ENCODE assay signal across 25 cellular contexts in genomic region chr13:111383591-111384440, GRCh38.
DNase-seq lines count a peak whose midpoint lies in the region; ATAC-seq lines count a peak whose summit lies in the region.
"Had no signal": no experiment of that assay in that cellular context is flagged by ENCODE, and none has a peak within 500 bp of the region (broad histone marks: within the 10 kb centered on the region; RNA-seq: fewer than 3 reads in every experiment).

No MANE protein-coding gene starts in this region.

- peaks cover 8% of the 10 kb centered on the region for H3K4me1 ChIP-seq in thymus (ENCODE audit: control insufficient read depth, insufficient read depth, low read length)
- H3K4me1 ChIP-seq: testis had no signal

- POLR2A ChIA-PET in T-cell (lab: Charles Lee) = no interaction called here

- no peaks in the 10 kb centered on the region for H3K27me3 ChIP-seq in thymus (ENCODE audit: control insufficient read depth, insufficient read depth)
- H3K27me3 ChIP-seq: testis had no signal

- H3K4me3 Mint-ChIP-seq in activated naive CD4-positive, alpha-beta T cell treated with anti-CD3 and anti-CD28 coated beads for 36 hours = no peak overlapping the region
- H3K4me3 Mint-ChIP-seq in T-cell = peak overlapping the region in 1 of 3 donors; percentile 74
- H3K4me3 Mint-ChIP-seq: stimulated activated memory B cell treated with anti-CD40 and anti-IgM and Interleukin-4, amounts not matched to agents 10 μg/mL and 1 μg/mL and 100 μg/mL, for 72 hours had no signal

- no peaks in the 10 kb centered on the region for H3K36me3 ChIP-seq in thymus (ENCODE audit: control insufficient read depth, insufficient read depth)

- peak; percentile 23 for DNase-seq in activated naive CD4-positive, alpha-beta T cell treated with anti-CD3 and anti-CD28 coated beads for 36 hours
- no peak for DNase-seq in activated naive CD4-positive, alpha-beta T cell treated with Interleukin-2 at 50 U/mL for 16 hours
- DNase-seq in T-cell (peak in 11 of 34 experiments; percentile 7 to 26 (median 13)), islet precursor cell (peak; percentile 42), NCI-H2107 treated with DMSO at 0.1 percent for 48 hours (lab: John Stamatoyannopoulos, UW; ENCODE audit: unreplicated experiment) (no peak), pons (ENCODE audit: low spot score) (no peak)
- DNase-seq: activated CD4-positive, alpha-beta T cell treated with anti-CD3 and anti-CD28 coated beads, Interleukin-2, amount 50 U/mL, for 4 hours; activated T-cell treated with anti-CD3 and anti-CD28 coated beads, Interleukin-2, amount 50 U/mL, for 4 hours; C1 segment of cervical spinal cord; cerebellar nuclear complex; EL; IMR-90; left cardiac atrium; mesenchymal stem cell; NCI-H1092 treated with DMSO at 0.1 percent for 48 hours; NCI-H345; NCI-H82; stimulated activated CD4-positive, alpha-beta T cell treated with anti-CD3 and anti-CD28 coated beads, Interleukin-4, amount 100 ng/mL, for 1 hour; testis had no signal

- no peaks in the 10 kb centered on the region for H3K36me3 Mint-ChIP-seq in activated naive CD4-positive, alpha-beta T cell treated with anti-CD3 and anti-CD28 coated beads for 36 hours (ENCODE audit: low read depth)
- H3K36me3 Mint-ChIP-seq in T-cell = no peaks in the 10 kb centered on the region
- H3K36me3 Mint-ChIP-seq: stimulated activated memory B cell treated with anti-CD40 and anti-IgM and Interleukin-4, amounts not matched to agents 10 μg/mL and 1 μg/mL and 100 μg/mL, for 72 hours had no signal

- H3K27me3 Mint-ChIP-seq in activated naive CD4-positive, alpha-beta T cell treated with anti-CD3 and anti-CD28 coated beads for 36 hours (ENCODE audit: low read depth) = no peaks in the 10 kb centered on the region
- peaks cover 0 to 7% of the 10 kb centered on the region in 2 donors for H3K27me3 Mint-ChIP-seq in T-cell

- peak overlapping the region; percentile 37 for H3K27ac Mint-ChIP-seq in activated naive CD4-positive, alpha-beta T cell treated with anti-CD3 and anti-CD28 coated beads for 36 hours
- H3K27ac Mint-ChIP-seq in T-cell = peak overlapping the region; percentile 78 to 91
- H3K27ac Mint-ChIP-seq: stimulated activated memory B cell treated with anti-CD40 and anti-IgM and Interleukin-4, amounts not matched to agents 10 μg/mL and 1 μg/mL and 100 μg/mL, for 72 hours; T-helper 2 cell treated with Interferon-gamma antibody and Interleukin-4, amounts not matched to agents 5 μg/mL and 100 μg/mL, for 36 hours had no signal

- CTCF ChIA-PET in activated naive CD4-positive, alpha-beta T cell treated with anti-CD3 and anti-CD28 coated beads for 36 hours (lab: Charles Lee) = no interaction called here
- CTCF ChIA-PET in T-cell (lab: Charles Lee) = no interaction called here

- no peak overlapping the region for H3K4me3 ChIP-seq in thymus (ENCODE audit: low read length)
- H3K4me3 ChIP-seq: testis had no signal

- no peaks in the 10 kb centered on the region for H3K9me3 ChIP-seq in thymus (ENCODE audit: control insufficient read depth)
- H3K9me3 ChIP-seq: testis had no signal

- ATAC-seq in T-cell (replicated peaks in 1 of 4) (peak; percentile 40 to 76 (median 44)), HG03460 (IDR thresholded peaks at IDR 0.05; ENCODE audit: unreplicated experiment) (no peak)
- ATAC-seq: HCT116; left cardiac atrium; SK-N-SH treated with all-trans-retinoic acid at 6 μM for 48 hours; stimulated activated memory B cell treated with anti-CD40 and anti-IgM and Interleukin-4, amounts not matched to agents 10 μg/mL and 1 μg/mL and 100 μg/mL, for 72 hours had no signal

- no peaks in the 10 kb centered on the region for H3K9me3 Mint-ChIP-seq in activated naive CD4-positive, alpha-beta T cell treated with anti-CD3 and anti-CD28 coated beads for 36 hours
- peaks cover 0 to 4% (median 0%) of the 10 kb centered on the region in 3 donors for H3K9me3 Mint-ChIP-seq in T-cell
- H3K9me3 Mint-ChIP-seq: activated T-cell treated with anti-CD3 and anti-CD28 coated beads, Interleukin-2, amount 50 U/mL, for 4 hours; stimulated activated memory B cell treated with anti-CD40 and anti-IgM and Interleukin-4, amounts not matched to agents 10 μg/mL and 1 μg/mL and 100 μg/mL, for 72 hours; T-helper 2 cell treated with Interferon-gamma antibody and Interleukin-4, amounts not matched to agents 5 μg/mL and 100 μg/mL, for 36 hours had no signal

- H3K4me1 Mint-ChIP-seq in activated naive CD4-positive, alpha-beta T cell treated with anti-CD3 and anti-CD28 coated beads for 36 hours (ENCODE audit: low read depth) = peaks cover 26% of the 10 kb centered on the region
- H3K4me1 Mint-ChIP-seq in T-cell = peaks cover 27 to 52% (median 34%) of the 10 kb centered on the region in 3 donors
- H3K4me1 Mint-ChIP-seq: stimulated activated memory B cell treated with anti-CD40 and anti-IgM and Interleukin-4, amounts not matched to agents 10 μg/mL and 1 μg/mL and 100 μg/mL, for 72 hours had no signal

- peak overlapping the region; percentile 57 for H3K27ac ChIP-seq in thymus (ENCODE audit: low read depth)
- H3K27ac ChIP-seq: testis had no signal

- 75% methylated on average over 21 of the region's 21 CpGs for WGBS in thymus

- intact Hi-C loops in activated naive CD4-positive, alpha-beta T cell treated with anti-CD3 and anti-CD28 coated beads for 36 hours (cut with micrococcal nuclease) = loop anchor here (10.0 kb wide), 1 partner anchor 319 kb away; no protein-coding TSS in a partner anchor

Comparison
In these comparisons a context has a peak if more than half of its experiments do, and no peak if none do; other contexts are left out.
1. DNase-seq: peak in activated naive CD4-positive, alpha-beta T cell treated with anti-CD3 and anti-CD28 coated beads for 36 hours (single experiment) and islet precursor cell (single experiment); none in activated naive CD4-positive, alpha-beta T cell treated with Interleukin-2 at 50 U/mL for 16 hours (single experiment), NCI-H2107 treated with DMSO at 0.1 percent for 48 hours (single experiment) and pons (single experiment).